ENCODE assay signal across 12 cellular contexts in genomic region chr4:168524006-168524405, GRCh38. TPM values are rescaled to one million over a fixed set of nuclear protein-coding genes. Genes with fewer than 3 reads are reported as not detected.
DNase-seq lines count a peak whose midpoint lies in the region; ATAC-seq and TF ChIP-seq lines count a peak whose summit lies in the region.
"Had no signal": no experiment of that assay in that cellular context is flagged by ENCODE, and none has a peak within 500 bp of the region (broad histone marks: within the 10 kb centered on the region; RNA-seq: fewer than 3 reads in every experiment).

No MANE protein-coding gene starts in this region.

- CTCF ChIA-PET in RWPE1 (lab: Yijun Ruan, JAX), result no interaction called here

- TF ChIP-seq CTCF in right atrium auricular region (IDR thresholded peaks at IDR 0.05) (no peak), RWPE1 (conservative IDR thresholded peaks at IDR 0.05; ENCODE audit: low read depth) (no peak), fibroblast of mammary gland (conservative IDR thresholded peaks at IDR 0.05; ENCODE audit: control insufficient read depth, insufficient read depth, low read depth, low read length) (no peak)

- H3K4me1 ChIP-seq in right atrium auricular region (peaks cover 0 to 15% of the 10 kb centered on the region in 2 donors), right cardiac atrium (ENCODE audit: control insufficient read depth, insufficient read depth, low read length) (peaks cover 2% of the 10 kb centered on the region)

- intact Hi-C loops in right cardiac atrium (cut with DNase I), result no loop called here

- ATAC-seq in right cardiac atrium, result no peak
- no peak for ATAC-seq in HG03097 (IDR thresholded peaks at IDR 0.05; ENCODE audit: low FRiP score, unreplicated experiment)

- POLR2A ChIA-PET in RWPE1 (lab: Yijun Ruan, JAX; ENCODE audit: low non-redundant PET), result no interaction called here

- H3K4me3 ChIP-seq in right atrium auricular region, result no peak overlapping the region
- H3K4me3 ChIP-seq in right cardiac atrium (ENCODE audit: low read length), result no peak overlapping the region
- H3K4me3 ChIP-seq in fibroblast of mammary gland (ENCODE audit: control insufficient read depth, low read depth, low read length), result no peak overlapping the region
- H3K4me3 ChIP-seq: BLaER1 treated with 17β-estradiol and CSF1 and Interleukin-3, amounts not matched to agents 10 nM and 100 nM; skin epidermis had no signal

- H3K27me3 ChIP-seq in right atrium auricular region (no peaks in the 10 kb centered on the region), right cardiac atrium (ENCODE audit: control insufficient read depth, insufficient read depth) (no peaks in the 10 kb centered on the region)
- H3K27me3 ChIP-seq: BLaER1 treated with 17β-estradiol and CSF1 and Interleukin-3, amounts not matched to agents 10 nM and 100 nM had no signal

- no peaks in the 10 kb centered on the region for H3K9me3 ChIP-seq in right atrium auricular region
- H3K9me3 ChIP-seq in right cardiac atrium (ENCODE audit: control insufficient read depth, low read length), result no peaks in the 10 kb centered on the region
- H3K9me3 ChIP-seq: BLaER1 treated with 17β-estradiol and CSF1 and Interleukin-3, amounts not matched to agents 10 nM and 100 nM had no signal

- H3K36me3 ChIP-seq in right atrium auricular region, result no peaks in the 10 kb centered on the region
- H3K36me3 ChIP-seq: BLaER1 treated with 17β-estradiol and CSF1 and Interleukin-3, amounts not matched to agents 10 nM and 100 nM had no signal

- H3K27ac ChIP-seq in right atrium auricular region, result peak overlapping the region; percentile 64 to 67
- H3K27ac ChIP-seq in right cardiac atrium (ENCODE audit: low read length), result no peak overlapping the region
- no peak overlapping the region for H3K27ac ChIP-seq in RWPE1
- H3K27ac ChIP-seq: BLaER1 treated with 17β-estradiol and CSF1 and Interleukin-3, amounts not matched to agents 10 nM and 100 nM; skin epidermis had no signal

- DNase-seq in right atrium auricular region (ENCODE audit: low spot score) (no peak), right cardiac atrium (no peak), RWPE1 (ENCODE audit: low spot score) (peak; percentile 16), fibroblast of mammary gland (ENCODE audit: low read depth) (peak; percentile 92), NCI-H526 treated with DMSO at 0.1 percent for 48 hours (lab: John Stamatoyannopoulos, UW) (no peak), GOT3 (lab: John Stamatoyannopoulos, UW) (no peak), 8988T (no peak)
- DNase-seq: activated CD8-positive, alpha-beta memory T cell treated with anti-CD3 and anti-CD28 coated beads, Interleukin-2, amount 50 U/mL, for 48 hours; NCI-H1436 had no signal

RNA-seq across cellular contexts. Expression of gene PALLD, which starts 27.2 kb away (rescaled TPM):
- total RNA-seq in right atrium auricular region (100 to 1,000 TPM; 764 to 782 TPM), right cardiac atrium (1,000 to 10,000 TPM in 1 of 4 donors, 100 to 1,000 TPM in 3; 625 to 1,069 (median 728) TPM)
- 233 TPM for polyA plus RNA-seq in right cardiac atrium

RNA-seq across cellular contexts. Expression of gene DDX60L, which starts 43.7 kb away (rescaled TPM):
- total RNA-seq in right atrium auricular region (1 to 10 TPM; 6.3 to 7.7 TPM), right cardiac atrium (10 to 100 TPM in 1 of 4 donors, 1 to 10 TPM in 3; 8.2 to 10.5 (median 8.8) TPM)
- polyA plus RNA-seq in right cardiac atrium, result 6.1 TPM

Comparison
In these comparisons a context has a peak if more than half of its experiments do, and no peak if none do; other contexts are left out.
1. H3K27ac ChIP-seq: peak in right atrium auricular region (2 of 2); none in right cardiac atrium (single experiment) and RWPE1 (single experiment).
2. DNase-seq: peak in RWPE1 (single experiment) and fibroblast of mammary gland (single experiment); none in right atrium auricular region (single experiment), right cardiac atrium (0 of 3), NCI-H526 treated with DMSO at 0.1 percent for 48 hours (single experiment), GOT3 (single experiment) and 8988T (single experiment).